In the genomic region with DNA sequence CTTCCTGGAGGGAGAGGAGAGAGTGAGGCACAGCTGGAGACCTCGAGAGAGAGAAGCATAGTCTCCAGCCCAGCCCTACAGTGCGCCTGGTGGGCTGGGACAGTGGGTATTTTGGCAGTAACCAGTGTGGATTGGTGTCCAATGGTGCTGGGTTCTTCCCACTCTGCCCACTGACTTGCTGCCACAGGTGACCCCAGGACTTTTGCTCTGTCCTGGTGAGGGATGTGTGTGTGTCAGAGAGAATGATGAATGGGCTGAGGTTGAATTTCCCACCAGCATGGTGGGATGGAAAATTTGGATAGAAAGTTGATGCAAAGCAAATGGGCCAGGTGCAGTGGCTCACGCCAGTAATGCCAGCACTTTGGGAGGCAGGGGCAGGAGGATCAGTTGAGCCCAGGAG, we compare ENCODE assay signal across 1 cellular context.
TF ChIP-seq lines count a peak whose summit lies in the region.

No MANE protein-coding gene starts in this region.

TF ChIP-seq in GM23338, 12 proteins besides CTCF, POLR2A, EP300 and RAD21 (continued from another document):
- TF ChIP-seq REST (IDR thresholded peaks at IDR 0.05; ENCODE audit: unreplicated experiment), result no peak
- TF ChIP-seq ZNF331 (CRISPR knock-in tag; IDR thresholded peaks at IDR 0.05; ENCODE audit: low read depth), result no peak
- no peak for TF ChIP-seq EZH2 (IDR thresholded peaks at IDR 0.05; ENCODE audit: low read depth, unreplicated experiment)
- no peak for TF ChIP-seq CREB1 (CRISPR knock-in tag; IDR thresholded peaks at IDR 0.05; ENCODE audit: low read depth)
